ENCODE assay signal across 8 cellular contexts in genomic region chr17:81733507-81734404, GRCh38. TPM values are rescaled to one million over a fixed set of nuclear protein-coding genes. Genes with fewer than 3 reads are reported as not detected.
A peak's percentile ranks its signal among the peaks of the same experiment; 100 is the strongest.
DNase-seq lines count a peak whose midpoint lies in the region; ATAC-seq and TF ChIP-seq lines count a peak whose summit lies in the region.

No MANE protein-coding gene starts in this region.

- peaks cover 0 to 26% of the 10 kb centered on the region in 2 donors for H3K4me1 ChIP-seq in right atrium auricular region

- no peaks in the 10 kb centered on the region for H3K27me3 ChIP-seq in right atrium auricular region

- no peak overlapping the region for H3K4me3 Mint-ChIP-seq in T-helper 1 cell treated with Interleukin-12 subunit alpha and Interleukin-12 subunit beta and Interleukin-4 antibody, amounts not matched to agents 30 μg/mL and 1 μg/mL, for 36 hours

- peak; percentile 91 for ATAC-seq in sciatic nerve
- no peak for ATAC-seq in HG03439 (IDR thresholded peaks at IDR 0.05; ENCODE audit: unreplicated experiment)

- H3K9me3 Mint-ChIP-seq in T-helper 1 cell treated with Interleukin-12 subunit alpha and Interleukin-12 subunit beta and Interleukin-4 antibody, amounts not matched to agents 30 μg/mL and 1 μg/mL, for 36 hours = no peaks in the 10 kb centered on the region

- H3K27ac ChIP-seq in right atrium auricular region = no peak overlapping the region

- intact Hi-C loops in sciatic nerve (cut with DNase I) = no loop called here

- H3K27me3 Mint-ChIP-seq in T-helper 1 cell treated with Interleukin-12 subunit alpha and Interleukin-12 subunit beta and Interleukin-4 antibody, amounts not matched to agents 30 μg/mL and 1 μg/mL, for 36 hours (ENCODE audit: low read depth) = peaks cover 14% of the 10 kb centered on the region

- H3K4me1 Mint-ChIP-seq in T-helper 1 cell treated with Interleukin-12 subunit alpha and Interleukin-12 subunit beta and Interleukin-4 antibody, amounts not matched to agents 30 μg/mL and 1 μg/mL, for 36 hours (ENCODE audit: low read depth) = peaks cover 10% of the 10 kb centered on the region

- no peaks in the 10 kb centered on the region for H3K9me3 ChIP-seq in right atrium auricular region

- no peaks in the 10 kb centered on the region for H3K36me3 Mint-ChIP-seq in T-helper 1 cell treated with Interleukin-12 subunit alpha and Interleukin-12 subunit beta and Interleukin-4 antibody, amounts not matched to agents 30 μg/mL and 1 μg/mL, for 36 hours (ENCODE audit: low read depth)

- TF ChIP-seq CTCF in right atrium auricular region (IDR thresholded peaks at IDR 0.05) = peak; percentile 76 to 93

- peak overlapping the region; percentile 15 for H3K27ac Mint-ChIP-seq in T-helper 1 cell treated with Interleukin-12 subunit alpha and Interleukin-12 subunit beta and Interleukin-4 antibody, amounts not matched to agents 30 μg/mL and 1 μg/mL, for 36 hours

- H3K36me3 ChIP-seq in right atrium auricular region = no peaks in the 10 kb centered on the region

- no peak overlapping the region for H3K4me3 ChIP-seq in right atrium auricular region

- DNase-seq in SIG-M5 treated with dmso at 0.1 percent for 504 hours (lab: John Stamatoyannopoulos, UW; ENCODE audit: unreplicated experiment) (peak; percentile 59), SIG-M5 (lab: John Stamatoyannopoulos, UW) (no peak), NCI-H1694 treated with DMSO at 0.1 percent for 48 hours (lab: John Stamatoyannopoulos, UW) (peak; percentile 51), anterior cingulate cortex (lab: John Stamatoyannopoulos, UW) (peak in 56 of 58 donors; percentile 18 to 86 (median 65)), right atrium auricular region (ENCODE audit: low spot score) (peak; percentile 68), sciatic nerve (ENCODE audit: low spot score) (peak; percentile 88)

RNA-seq across cellular contexts. Expression of gene SLC25A10, which starts 21.7 kb away (rescaled TPM):
- total RNA-seq in right atrium auricular region (10 to 100 TPM in 1 of 2 donors, 1 to 10 TPM in 1; 6.6 to 18.2 TPM), sciatic nerve (23.0 TPM)

RNA-seq across cellular contexts. Expression of gene MRPL12, which starts 30.6 kb away (rescaled TPM):
- 100 to 1,000 TPM in 1 of 2 donors, 10 to 100 TPM in 1; 87.9 to 127 TPM for total RNA-seq in right atrium auricular region
- 23.6 TPM for total RNA-seq in sciatic nerve

RNA-seq across cellular contexts. Expression of gene HGS, which starts 49.9 kb away (rescaled TPM):
- total RNA-seq in right atrium auricular region (10 to 100 TPM; 33.7 to 59.5 TPM), sciatic nerve (79.8 TPM)

RNA-seq across cellular contexts. Expression of gene ARL16, which starts 50.2 kb away (rescaled TPM):
- total RNA-seq in right atrium auricular region (10 to 100 TPM; 20.3 to 22.2 TPM), sciatic nerve (31.8 TPM)
